In genomic region chr5:923473-923873, GRCh38 we compare ENCODE assay signal across 7 cellular contexts. TPM values are rescaled to one million over a fixed set of nuclear protein-coding genes. Genes with fewer than 3 reads are reported as not detected.
A peak's percentile ranks its signal among the peaks of the same experiment; 100 is the strongest.
DNase-seq lines count a peak whose midpoint lies in the region; ATAC-seq, FAIRE-seq and TF ChIP-seq lines count a peak whose summit lies in the region.

No MANE protein-coding gene starts in this region.

- no peak overlapping the region for H3K4me3 ChIP-seq in cardiac fibroblast (replicated peaks in 1 of 2; ENCODE audit: low read depth in 2 of 2, low read length in 2 of 2)

- FAIRE-seq in GM12891 (lab: Jason Lieb, UNC): peak; percentile 80

- peak; percentile 79 for ATAC-seq in HG02981 (IDR thresholded peaks at IDR 0.05; ENCODE audit: unreplicated experiment)

- TF ChIP-seq CTCF in cardiac fibroblast (IDR thresholded peaks at IDR 0.05; ENCODE audit: low read depth, low read length): peak; percentile 89

- DNase-seq in GM12891 (ENCODE audit: insufficient read length, low spot score) (peak; percentile 87), NCI-H2227 treated with DMSO at 0.1 percent for 48 hours (lab: John Stamatoyannopoulos, UW) (peak; percentile 61), cardiac fibroblast (ENCODE audit: low read depth in 2 of 2) (peak; percentile 65 to 81), left kidney (ENCODE audit: low read depth, low spot score) (peak; percentile 90)
- DNase-seq in activated CD4-positive, CD25-positive, alpha-beta regulatory T cell treated with anti-CD3 and anti-CD28 coated beads, Interleukin-2, amount 50 U/mL, for 16 hours (ENCODE audit: low read depth, low spot score): peak; percentile 46
- peak; percentile 29 to 58 (median 46) for DNase-seq in stimulated activated CD4-positive, alpha-beta T cell treated with anti-CD3 and anti-CD28 coated beads, TNF-alpha, amount 100 ng/mL, for 1 hour (ENCODE audit: low read depth in 3 of 3, low spot score in 1 of 3)

- TF ChIP-seq POLR2A in GM12891 (IDR thresholded peaks at IDR 0.05; ENCODE audit: low read depth, low read length): no peak

TF ChIP-seq in GM12891, 5 proteins besides CTCF, POLR2A, EP300 and RAD21:
- TF ChIP-seq POU2F2 (IDR thresholded peaks at IDR 0.05; ENCODE audit: low read depth, low read length) (no peak), PAX5 (IDR thresholded peaks at IDR 0.05; ENCODE audit: insufficient read depth, low read length, severe bottlenecking) (no peak), SPI1 (IDR thresholded peaks at IDR 0.05; ENCODE audit: low read depth, low read length) (no peak), TAF1 (IDR thresholded peaks at IDR 0.05; ENCODE audit: low read depth, low read length) (no peak), POLR2AphosphoS5 (IDR thresholded peaks at IDR 0.05; ENCODE audit: low read depth, low read length) (no peak)

RNA-seq across cellular contexts. Expression of gene TRIP13, which starts 30.8 kb away (rescaled TPM):
- polyA plus RNA-seq in GM12891 (2012; ENCODE audit: low read depth, missing spikeins): 11.4 TPM

RNA-seq across cellular contexts. Expression of gene BRD9, which starts 30.9 kb away (rescaled TPM):
- polyA plus RNA-seq in GM12891 (2012; ENCODE audit: low read depth, missing spikeins): 27.5 TPM
